Comparison of ENCODE assay signal across 6 cellular contexts in the genomic region with DNA sequence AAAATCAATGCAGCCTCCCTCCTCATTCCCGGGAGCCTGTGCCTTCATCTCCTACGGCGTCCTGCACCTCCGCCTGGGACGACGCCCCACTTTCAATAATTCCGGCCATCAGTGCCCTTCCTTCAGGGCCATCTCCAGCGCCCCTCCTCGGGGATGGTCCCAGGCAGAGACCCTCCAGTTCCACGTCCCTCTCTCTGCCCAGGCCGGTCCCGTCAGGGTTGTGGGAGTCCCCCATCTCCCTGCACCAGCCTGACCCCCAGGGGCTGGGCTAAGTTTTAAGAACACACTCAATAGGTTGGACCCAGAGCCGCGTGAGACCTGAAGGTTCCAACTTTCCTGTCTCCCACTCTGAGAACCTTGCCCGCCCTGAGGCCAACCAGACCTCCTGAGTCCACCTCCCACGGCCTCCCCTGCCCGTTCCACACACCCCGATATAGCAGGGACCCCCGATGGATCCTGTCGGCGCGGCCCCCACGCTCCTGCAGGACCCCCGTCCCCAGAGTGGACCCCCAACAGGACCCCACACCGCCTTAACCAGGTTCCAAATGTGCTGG. TPM values are rescaled to one million over a fixed set of nuclear protein-coding genes. Genes with fewer than 3 reads are reported as not detected.
DNase-seq lines count a peak whose midpoint lies in the region; ATAC-seq and TF ChIP-seq lines count a peak whose summit lies in the region.

No MANE protein-coding gene starts in this region.

- in situ Hi-C loops in G401 (cut with HindIII; ENCODE audit: low sequenced_read_pairs), result no loop called here

- DNase-seq in EL (peak; percentile 30), lung (ENCODE audit: low spot score) (no peak), G401 (ENCODE audit: low spot score) (no peak)
- DNase-seq in activated T-cell treated with anti-CD3 and anti-CD28 coated beads, Interleukin-2, amount 50 U/mL, for 72 hours, result no peak
- DNase-seq in activated CD4-positive, CD25-positive, alpha-beta regulatory T cell treated with anti-CD3 and anti-CD28 coated beads, Interleukin-2, amount 50 U/mL, for 72 hours, result no peak

- no peaks in the 10 kb centered on the region for H3K36me3 ChIP-seq in lung (ENCODE audit: control insufficient read depth in 2 of 2, insufficient read depth in 2 of 2, low read length in 2 of 2)

- H3K27me3 Mint-ChIP-seq in activated T-cell treated with anti-CD3 and anti-CD28 coated beads, Interleukin-2, amount 50 U/mL, for 72 hours (ENCODE audit: low read depth), result no peaks in the 10 kb centered on the region

- H3K4me3 ChIP-seq in lung, result peak overlapping the region; percentile 79

- peaks cover 0 to 2% of the 10 kb centered on the region in 2 donors for H3K9me3 ChIP-seq in lung (ENCODE audit: control insufficient read depth in 2 of 2, insufficient read depth in 1 of 2, low read length in 1 of 2)

- peak overlapping the region; percentile 83 to 87 for H3K4me3 Mint-ChIP-seq in activated T-cell treated with anti-CD3 and anti-CD28 coated beads, Interleukin-2, amount 50 U/mL, for 72 hours

- H3K36me3 Mint-ChIP-seq in activated T-cell treated with anti-CD3 and anti-CD28 coated beads, Interleukin-2, amount 50 U/mL, for 72 hours (ENCODE audit: insufficient read depth in 2 of 2), result peaks cover 4 to 9% of the 10 kb centered on the region in 2 donors

- 15 to 32% methylated on average over 25 of the region's 25 CpGs for WGBS in lung, 2 donors

- H3K4me1 Mint-ChIP-seq in activated T-cell treated with anti-CD3 and anti-CD28 coated beads, Interleukin-2, amount 50 U/mL, for 72 hours (ENCODE audit: low read depth), result peaks cover 24% of the 10 kb centered on the region

- H3K4me1 ChIP-seq in lung (ENCODE audit: control insufficient read depth in 2 of 2, insufficient read depth in 2 of 2, low read length in 2 of 2), result no peaks in the 10 kb centered on the region

- no peaks in the 10 kb centered on the region for H3K9me3 Mint-ChIP-seq in activated T-cell treated with anti-CD3 and anti-CD28 coated beads, Interleukin-2, amount 50 U/mL, for 72 hours

- TF ChIP-seq CTCF in lung (IDR thresholded peaks at IDR 0.05; ENCODE audit: control extremely low read depth, extremely low read depth), result no peak

- ATAC-seq in activated T-cell treated with anti-CD3 and anti-CD28 coated beads, Interleukin-2, amount 50 U/mL, for 72 hours (replicated peaks in 1 of 2), result no peak
- ATAC-seq in lung (ENCODE audit: insufficient read depth, low FRiP score) (peak; percentile 16), GM19397 (IDR thresholded peaks at IDR 0.05; ENCODE audit: unreplicated experiment) (no peak)

- H3K27ac Mint-ChIP-seq in activated T-cell treated with anti-CD3 and anti-CD28 coated beads, Interleukin-2, amount 50 U/mL, for 72 hours, result peak overlapping the region; percentile 63

- H3K27me3 ChIP-seq in lung (ENCODE audit: control insufficient read depth, insufficient read depth), result no peaks in the 10 kb centered on the region

- H3K27ac ChIP-seq in lung (ENCODE audit: low read depth in 1 of 2, low read length in 1 of 2), result peak overlapping the region in 1 of 2 donors; percentile 82

RNA-seq across cellular contexts. Expression of gene TMEM161A, which starts 0.6 kb away (rescaled TPM):
- total RNA-seq in activated T-cell treated with anti-CD3 and anti-CD28 coated beads, Interleukin-2, amount 50 U/mL, for 72 hours, result 10 to 100 TPM; 16.1 to 17.6 TPM
- total RNA-seq in lung, result 10 to 100 TPM; 18.1 to 32.2 TPM
- 10 to 100 TPM; 18.9 to 27.4 TPM for polyA plus RNA-seq in lung
- 58.0 and 60.2 TPM in 2 replicates for total RNA-seq in G401 (2014; rRNA removed; shearing (Covaris generic))

RNA-seq across cellular contexts. Expression of gene MEF2B, which starts 32.4 kb away (rescaled TPM):
- 1 to 10 TPM; 2.1 to 6.4 TPM for total RNA-seq in activated T-cell treated with anti-CD3 and anti-CD28 coated beads, Interleukin-2, amount 50 U/mL, for 72 hours
- 1 to 10 TPM in 1 of 2 donors, under 1 TPM in 1; 0.63 to 1.8 TPM for total RNA-seq in lung
- polyA plus RNA-seq in lung, result under 1 TPM; 0.44 to 0.59 TPM
- 2.9 TPM in 1 of 2 replicates, not detected in the other for total RNA-seq in G401 (2014; rRNA removed; shearing (Covaris generic))

RNA-seq across cellular contexts. Expression of gene BORCS8, which starts 54.3 kb away (rescaled TPM):
- 10 to 100 TPM; 10.7 to 16.2 TPM for total RNA-seq in activated T-cell treated with anti-CD3 and anti-CD28 coated beads, Interleukin-2, amount 50 U/mL, for 72 hours
- total RNA-seq in lung, result 10 to 100 TPM; 10.0 to 41.4 TPM
- 10 to 100 TPM; 30.9 to 37.5 TPM for polyA plus RNA-seq in lung
- total RNA-seq in G401 (2014; rRNA removed; shearing (Covaris generic)), result 21.4 and 30.2 TPM in 2 replicates

RNA-seq across cellular contexts. Expression of gene RFXANK, which starts 54.4 kb away (rescaled TPM):
- 100 to 1,000 TPM in 1 of 2 donors, 10 to 100 TPM in 1; 83.8 to 107 TPM for total RNA-seq in activated T-cell treated with anti-CD3 and anti-CD28 coated beads, Interleukin-2, amount 50 U/mL, for 72 hours
- total RNA-seq in lung, result 10 to 100 TPM; 46.6 to 97.6 TPM
- polyA plus RNA-seq in lung, result 100 to 1,000 TPM in 1 of 2 donors, 10 to 100 TPM in 1; 99.6 to 148 TPM
- total RNA-seq in G401 (2014; rRNA removed; shearing (Covaris generic)), result 131 and 162 TPM in 2 replicates
